1 cellular context compared by ENCODE assay signal in the genomic region with DNA sequence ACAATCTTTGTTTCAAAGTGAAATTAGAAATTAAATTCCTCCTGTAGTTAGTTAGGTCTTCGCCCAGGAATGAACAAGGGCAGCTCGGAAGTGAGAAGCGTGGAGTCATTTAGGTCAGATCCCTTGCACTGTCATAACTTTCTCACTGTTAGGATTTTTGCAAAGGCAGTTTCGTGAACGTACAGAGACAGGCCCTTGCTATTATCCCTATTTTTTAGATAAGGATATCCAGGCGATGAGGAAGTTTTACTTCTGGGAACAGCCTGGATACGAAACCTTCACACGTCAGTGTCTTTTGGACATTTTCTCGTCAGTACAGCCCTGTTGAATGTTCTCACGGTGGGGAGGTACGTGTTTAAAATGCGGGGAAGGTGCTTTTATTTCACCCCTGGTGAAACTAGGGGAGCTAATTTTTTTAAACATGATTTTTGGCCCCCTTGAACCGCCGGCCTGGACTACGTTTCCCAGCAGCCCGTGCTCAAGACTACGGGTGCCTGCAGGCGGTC.
A peak's percentile ranks its signal among the peaks of the same experiment; 100 is the strongest.
TF ChIP-seq lines count a peak whose summit lies in the region.

No MANE protein-coding gene starts in this region.

TF ChIP-seq in H1, 55 proteins besides CTCF, POLR2A, EP300 and RAD21:
- TF ChIP-seq CREB1 (IDR thresholded peaks at IDR 0.05) (peak; percentile 77), SIX5 (IDR thresholded peaks at IDR 0.05; ENCODE audit: low read depth, low read length) (peak; percentile 87), KDM4A (IDR thresholded peaks at IDR 0.05; ENCODE audit: low read depth, low read length, severe bottlenecking) (no peak)
TF ChIP-seq in H1: peak in this region for 2.
